10 cellular contexts compared by ENCODE assay signal in genomic region chr6:22102671-22103070, GRCh38.
DNase-seq lines count a peak whose midpoint lies in the region; ATAC-seq, FAIRE-seq and TF ChIP-seq lines count a peak whose summit lies in the region.
"Had no signal": no experiment of that assay in that cellular context is flagged by ENCODE, and none has a peak within 500 bp of the region (broad histone marks: within the 10 kb centered on the region; RNA-seq: fewer than 3 reads in every experiment).

No MANE protein-coding gene starts in this region.

- H3K4me3 Mint-ChIP-seq in activated T-cell treated with anti-CD3 and anti-CD28 coated beads, Interleukin-2, amount 50 U/mL, for 72 hours, result peak overlapping the region in 1 of 2 donors; percentile 17
- peak overlapping the region; percentile 6 to 28 for H3K4me3 Mint-ChIP-seq in stimulated activated naive B cell treated with anti-CD40 and anti-IgM and Interleukin-4, amounts not matched to agents 10 μg/mL and 1 μg/mL and 100 μg/mL, for 72 hours
- H3K4me3 Mint-ChIP-seq in CD14-positive monocyte, result no peak overlapping the region
- H3K4me3 Mint-ChIP-seq: nephron progenitor cell had no signal

- peak; percentile 3 to 24 for DNase-seq in activated T-cell treated with anti-CD3 and anti-CD28 coated beads, Interleukin-2, amount 50 U/mL, for 72 hours
- no peak for DNase-seq in activated T-cell treated with anti-CD3 and anti-CD28 coated beads for 4 hours
- peak; percentile 68 for DNase-seq in stimulated activated naive B cell treated with anti-CD40 and anti-IgM and Interleukin-4, amounts not matched to agents 10 μg/mL and 1 μg/mL and 100 μg/mL, for 72 hours
- no peak for DNase-seq in CD14-positive monocyte (ENCODE audit: low spot score)
- no peak for DNase-seq in D721Med (ENCODE audit: insufficient read length, low spot score)
- no peak for DNase-seq in foreskin keratinocyte
- DNase-seq: activated effector memory CD4-positive, alpha-beta T cell treated with anti-CD3 and anti-CD28 coated beads, Interleukin-2, amount 50 U/mL, for 16 hours; nephron progenitor cell had no signal

- peaks cover 17% of the 10 kb centered on the region for H3K27me3 Mint-ChIP-seq in activated T-cell treated with anti-CD3 and anti-CD28 coated beads, Interleukin-2, amount 50 U/mL, for 72 hours (ENCODE audit: low read depth)
- H3K27me3 Mint-ChIP-seq in stimulated activated naive B cell treated with anti-CD40 and anti-IgM and Interleukin-4, amounts not matched to agents 10 μg/mL and 1 μg/mL and 100 μg/mL, for 72 hours, result peaks cover 0 to 4% of the 10 kb centered on the region in 2 donors
- H3K27me3 Mint-ChIP-seq in CD14-positive monocyte (ENCODE audit: low read depth in 3 of 3), result no peaks in the 10 kb centered on the region

- intact Hi-C loops in CD14-positive monocyte (cut with micrococcal nuclease), result no loop called here

- H3K4me1 Mint-ChIP-seq in activated T-cell treated with anti-CD3 and anti-CD28 coated beads, Interleukin-2, amount 50 U/mL, for 72 hours (ENCODE audit: low read depth), result peaks cover 19% of the 10 kb centered on the region
- H3K4me1 Mint-ChIP-seq in stimulated activated naive B cell treated with anti-CD40 and anti-IgM and Interleukin-4, amounts not matched to agents 10 μg/mL and 1 μg/mL and 100 μg/mL, for 72 hours, result peaks cover 8 to 15% of the 10 kb centered on the region in 2 donors
- peaks cover 2% of the 10 kb centered on the region for H3K4me1 Mint-ChIP-seq in CD14-positive monocyte

- no peaks in the 10 kb centered on the region for H3K4me1 ChIP-seq in foreskin keratinocyte

- no peak for FAIRE-seq in D721Med (lab: Jason Lieb, UNC)

- no peak for TF ChIP-seq CTCF in CD14-positive monocyte (IDR thresholded peaks at IDR 0.05)
- no peak for TF ChIP-seq CTCF in D721Med (IDR thresholded peaks at IDR 0.05; ENCODE audit: insufficient read depth, missing control alignments)
- no peak for TF ChIP-seq CTCF in foreskin keratinocyte (conservative IDR thresholded peaks at IDR 0.05)

- peak; percentile 51 to 56 for ATAC-seq in activated T-cell treated with anti-CD3 and anti-CD28 coated beads, Interleukin-2, amount 50 U/mL, for 72 hours (replicated peaks in 1 of 2)
- ATAC-seq in GM21825 (IDR thresholded peaks at IDR 0.05; ENCODE audit: unreplicated experiment), result peak; percentile 95
- ATAC-seq in HG03439 (IDR thresholded peaks at IDR 0.05; ENCODE audit: unreplicated experiment), result peak; percentile 74
- ATAC-seq in stimulated activated naive B cell treated with anti-CD40 and anti-IgM and Interleukin-4, amounts not matched to agents 10 μg/mL and 1 μg/mL and 100 μg/mL, for 72 hours (replicated peaks), result peak; percentile 95 to 97
- ATAC-seq in foreskin keratinocyte, result no peak

- no peaks in the 10 kb centered on the region for H3K27me3 ChIP-seq in foreskin keratinocyte

- H3K27ac ChIP-seq in foreskin keratinocyte, result no peak overlapping the region

- H3K9me3 Mint-ChIP-seq in activated T-cell treated with anti-CD3 and anti-CD28 coated beads, Interleukin-2, amount 50 U/mL, for 72 hours, result peaks cover 6 to 9% of the 10 kb centered on the region in 2 donors
- H3K9me3 Mint-ChIP-seq in stimulated activated naive B cell treated with anti-CD40 and anti-IgM and Interleukin-4, amounts not matched to agents 10 μg/mL and 1 μg/mL and 100 μg/mL, for 72 hours, result peaks cover 7 to 16% of the 10 kb centered on the region in 2 donors
- peaks cover 0 to 11% (median 3%) of the 10 kb centered on the region in 7 donors for H3K9me3 Mint-ChIP-seq in CD14-positive monocyte

- no peak overlapping the region for H3K27ac Mint-ChIP-seq in activated T-cell treated with anti-CD3 and anti-CD28 coated beads, Interleukin-2, amount 50 U/mL, for 72 hours
- H3K27ac Mint-ChIP-seq in stimulated activated naive B cell treated with anti-CD40 and anti-IgM and Interleukin-4, amounts not matched to agents 10 μg/mL and 1 μg/mL and 100 μg/mL, for 72 hours, result peak overlapping the region; percentile 14
- H3K27ac Mint-ChIP-seq in CD14-positive monocyte, result no peak overlapping the region
- H3K27ac Mint-ChIP-seq: nephron progenitor cell had no signal

- H3K36me3 Mint-ChIP-seq in activated T-cell treated with anti-CD3 and anti-CD28 coated beads, Interleukin-2, amount 50 U/mL, for 72 hours (ENCODE audit: insufficient read depth in 2 of 2), result peaks cover 2 to 13% of the 10 kb centered on the region in 2 donors
- H3K36me3 Mint-ChIP-seq in stimulated activated naive B cell treated with anti-CD40 and anti-IgM and Interleukin-4, amounts not matched to agents 10 μg/mL and 1 μg/mL and 100 μg/mL, for 72 hours, result peaks cover 4 to 11% of the 10 kb centered on the region in 2 donors
- H3K36me3 Mint-ChIP-seq in CD14-positive monocyte, result no peaks in the 10 kb centered on the region

Comparison
In these comparisons a context has a peak if more than half of its experiments do, and no peak if none do; other contexts are left out.
1. DNase-seq: peak in activated T-cell treated with anti-CD3 and anti-CD28 coated beads, Interleukin-2, amount 50 U/mL, for 72 hours (2 of 2) and stimulated activated naive B cell treated with anti-CD40 and anti-IgM and Interleukin-4, amounts not matched to agents 10 μg/mL and 1 μg/mL and 100 μg/mL, for 72 hours (single experiment); none in activated T-cell treated with anti-CD3 and anti-CD28 coated beads for 4 hours (single experiment), CD14-positive monocyte (single experiment), D721Med (single experiment) and foreskin keratinocyte (0 of 2).
2. H3K4me3 Mint-ChIP-seq: peak in stimulated activated naive B cell treated with anti-CD40 and anti-IgM and Interleukin-4, amounts not matched to agents 10 μg/mL and 1 μg/mL and 100 μg/mL, for 72 hours (2 of 2); none in CD14-positive monocyte (0 of 2).